Comparison of ENCODE assay signal across 15 cellular contexts in genomic region chr14:59699422-59699821, GRCh38.
"Had no signal": no experiment of that assay in that cellular context is flagged by ENCODE, and none has a peak within 500 bp of the region (broad histone marks: within the 10 kb centered on the region; RNA-seq: fewer than 3 reads in every experiment).

No MANE protein-coding gene starts in this region.

- ATAC-seq: activated CD4-positive, CD25-positive, alpha-beta regulatory T cell treated with anti-CD3 and anti-CD28 coated beads, Interleukin-2, amount 50 U/mL, for 24 hours; activated T-helper 17 cell treated with anti-CD3 and anti-CD28 coated beads, Interleukin-2, amount 50 U/mL, for 72 hours; naive thymus-derived CD8-positive, alpha-beta T cell had no signal

- H3K27ac ChIP-seq: brain microvascular endothelial cell, parathyroid adenoma had no signal

- DNase-seq: activated CD4-positive, alpha-beta T cell treated with anti-CD3 and anti-CD28 coated beads, Interleukin-2, amount 50 U/mL, for 4 hours; activated naive CD4-positive, alpha-beta T cell treated with Interleukin-2 at 50 U/mL for 16 hours; activated T-cell treated with anti-CD3 and anti-CD28 coated beads for 4 hours; anterior cingulate cortex; cortex of kidney; effector CD8-positive, alpha-beta T cell; head of caudate nucleus; naive thymus-derived CD8-positive, alpha-beta T cell; stimulated activated CD4-positive, alpha-beta T cell treated with anti-CD3 and anti-CD28 coated beads, Interleukin-12 subunit alpha, Interleukin-12 subunit beta, amount 100 ng/mL, for 4 hours; stimulated activated CD4-positive, alpha-beta T cell treated with anti-CD3 and anti-CD28 coated beads, Interleukin-2, amount 100 ng/mL, for 24 hours; T-helper 2 cell had no signal

- H3K36me3 ChIP-seq: brain microvascular endothelial cell had no signal

- H3K27me3 ChIP-seq: brain microvascular endothelial cell had no signal
